In genomic region chr13:110713642-110713952, GRCh38 we compare ENCODE assay signal across 8 cellular contexts. TPM values are rescaled to one million over a fixed set of nuclear protein-coding genes. Genes with fewer than 3 reads are reported as not detected.
DNase-seq lines count a peak whose midpoint lies in the region; ATAC-seq and TF ChIP-seq lines count a peak whose summit lies in the region.

Gene ING1, plus strand, starts transcription at chr13:110713700. Its CDS starts 450 bp downstream, at chr13:110714150.

- H3K27ac Mint-ChIP-seq in activated naive CD8-positive, alpha-beta T cell = peak within 1 kb of the TSS; percentile 99

- no peak for TF ChIP-seq CTCF in kidney epithelial cell (IDR thresholded peaks at IDR 0.05; ENCODE audit: insufficient read depth, low read length, poor library complexity, severe bottlenecking)
- no peak for TF ChIP-seq CTCF in subcutaneous adipose tissue (IDR thresholded peaks at IDR 0.05; ENCODE audit: low read depth)

- H3K4me3 Mint-ChIP-seq in activated naive CD8-positive, alpha-beta T cell = peak within 1 kb of the TSS; percentile 99

- H3K4me3 ChIP-seq in kidney epithelial cell (ENCODE audit: low read depth, low read length) = peak within 1 kb of the TSS; percentile 94

- H3K9me3 Mint-ChIP-seq in activated naive CD8-positive, alpha-beta T cell (ENCODE audit: low read depth) = no peaks in the 10 kb centered on the region

- intact Hi-C loops in T-helper 1 cell treated with Interleukin-12 subunit alpha and Interleukin-12 subunit beta and Interleukin-4 antibody, amounts not matched to agents 30 ng/mL and 1 ng/mL, for 36 hours (cut with micrococcal nuclease) = loop anchor here (2.0 to 10.0 kb wide), 5 partner anchors 55 to 1981 kb away; partner anchors contain the start of genes ATP11A and TUBGCP3

- DNase-seq in T-helper 1 cell = no peak
- no peak for DNase-seq in kidney epithelial cell (ENCODE audit: low read depth)
- DNase-seq in NCI-H1417 treated with DMSO at 0.1 percent for 48 hours (lab: John Stamatoyannopoulos, UW) = no peak
- DNase-seq in effector CD8-positive, alpha-beta T cell (lab: John Stamatoyannopoulos, UW) = no peak

- H3K27me3 Mint-ChIP-seq in activated naive CD8-positive, alpha-beta T cell = no peaks in the 10 kb centered on the region

- no peaks in the 10 kb centered on the region for H3K27me3 ChIP-seq in kidney epithelial cell (ENCODE audit: control insufficient read depth, insufficient read depth, low read length)

- ATAC-seq in HG02623 (IDR thresholded peaks at IDR 0.05; ENCODE audit: unreplicated experiment) = no peak

- H3K4me1 Mint-ChIP-seq in activated naive CD8-positive, alpha-beta T cell (ENCODE audit: low read depth) = peaks cover 27% of the 10 kb centered on the region

- no peaks in the 10 kb centered on the region for H3K36me3 Mint-ChIP-seq in activated naive CD8-positive, alpha-beta T cell

- no peaks in the 10 kb centered on the region for H3K36me3 ChIP-seq in kidney epithelial cell (ENCODE audit: control insufficient read depth, insufficient read depth, low read length)

RNA-seq across cellular contexts. Expression of gene ING1, which starts in this region (rescaled TPM):
- 11.4 and 12.6 TPM in 2 replicates for total RNA-seq in T-helper 1 cell treated with Interleukin-12 subunit alpha and Interleukin-12 subunit beta and Interleukin-4 antibody, amounts not matched to agents 30 ng/mL and 1 ng/mL, for 36 hours
- total RNA-seq in kidney epithelial cell (12.6 and 14.7 TPM in 2 replicates), subcutaneous adipose tissue (10 to 100 TPM; 15.3 to 26.0 (median 17.6) TPM)
